Comparison of ENCODE assay signal across 19 cellular contexts in the genomic region with DNA sequence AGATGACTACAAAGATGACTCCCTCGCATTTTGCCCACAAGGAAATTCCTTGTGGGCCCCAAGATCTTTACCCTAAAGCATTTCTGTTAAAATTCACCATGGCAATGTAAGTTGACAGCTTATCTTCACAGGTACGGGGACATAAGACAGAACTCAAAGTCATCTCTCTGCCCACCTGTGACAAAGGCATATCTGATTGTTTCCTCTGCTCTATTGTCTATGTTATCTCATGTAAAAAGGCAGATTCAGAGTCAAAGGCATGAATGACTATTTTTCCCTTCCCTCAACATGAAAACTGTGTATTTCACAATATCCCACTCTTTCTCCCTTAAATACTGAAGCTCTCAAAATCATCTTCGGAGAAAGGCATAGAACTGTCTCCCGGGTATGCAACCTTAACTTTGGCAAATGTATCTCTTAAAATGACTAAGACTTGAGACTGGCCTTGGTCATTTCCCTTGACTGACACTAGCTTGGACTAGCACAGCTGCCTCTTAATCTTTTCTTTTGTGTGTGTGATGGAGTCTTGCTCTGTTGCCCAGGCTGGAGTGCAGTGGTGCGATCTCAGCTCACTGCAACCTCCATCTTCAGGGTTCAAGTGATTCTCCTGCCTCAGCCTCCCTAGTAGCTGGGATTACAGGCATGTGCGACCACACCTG.
A peak's percentile ranks its signal among the peaks of the same experiment; 100 is the strongest.
DNase-seq lines count a peak whose midpoint lies in the region; ATAC-seq, FAIRE-seq and TF ChIP-seq lines count a peak whose summit lies in the region.
"Had no signal": no experiment of that assay in that cellular context is flagged by ENCODE, and none has a peak within 500 bp of the region (broad histone marks: within the 10 kb centered on the region; RNA-seq: fewer than 3 reads in every experiment).

No MANE protein-coding gene starts in this region.

- H3K27ac ChIP-seq in HEK293 (ENCODE audit: extremely low read depth, low read depth, low read length) (no peak overlapping the region), ascending aorta (peak overlapping the region; percentile 69), HepG2 (ENCODE audit: extremely low read length, insufficient read depth, low read length) (no peak overlapping the region)
- H3K27ac ChIP-seq: neural progenitor cell had no signal

- in situ Hi-C loops in HepG2 (cut with HindIII; ENCODE audit: extremely low pct_ligation_motif_present, low pct_unique_long_range_greater_than_20kb), result no loop called here

- no peaks in the 10 kb centered on the region for H4K20me1 ChIP-seq in HepG2 (ENCODE audit: insufficient read depth, low read length)

- H3K36me3 ChIP-seq in HEK293 (ENCODE audit: control insufficient read depth in 2 of 2, insufficient read depth in 1 of 2, low read length in 2 of 2) (no peaks in the 10 kb centered on the region), ascending aorta (no peaks in the 10 kb centered on the region), HepG2 (replicated peaks in 1 of 2; ENCODE audit: control insufficient read depth in 1 of 2, insufficient read depth in 2 of 2, low read length in 2 of 2) (no peaks in the 10 kb centered on the region), H7 (replicated peaks; ENCODE audit: control insufficient read depth, insufficient read depth, low read length) (no peaks in the 10 kb centered on the region)
- H3K36me3 ChIP-seq: BE2C, neural progenitor cell had no signal

- H3K27me3 ChIP-seq in ascending aorta (no peaks in the 10 kb centered on the region), HepG2 (ENCODE audit: control insufficient read depth in 1 of 2, insufficient read depth in 2 of 2, low read length in 2 of 2) (no peaks in the 10 kb centered on the region), H7 (ENCODE audit: control insufficient read depth, insufficient read depth, low read length) (no peaks in the 10 kb centered on the region)
- H3K27me3 ChIP-seq: BE2C had no signal

- TF ChIP-seq CTCF in HEK293 (tag by site-specific recombination; IDR thresholded peaks at IDR 0.05) (no peak), ascending aorta (IDR thresholded peaks at IDR 0.05) (no peak), HepG2 (CRISPR knock-in tag; IDR thresholded peaks at IDR 0.05) (no peak), foreskin fibroblast (IDR thresholded peaks at IDR 0.05; ENCODE audit: low read depth, low read length) (no peak), GM10266 (IDR thresholded peaks at IDR 0.05; ENCODE audit: control insufficient read depth, insufficient read depth, low read depth, missing control alignments) (no peak)

- peak overlapping the region; percentile 63 for H3K27ac Mint-ChIP-seq in stimulated activated memory B cell treated with anti-CD40 and anti-IgM and Interleukin-4, amounts not matched to agents 10 μg/mL and 1 μg/mL and 100 μg/mL, for 72 hours
- H3K27ac Mint-ChIP-seq: stimulated activated naive CD8-positive, alpha-beta T cell treated with anti-CD3 and anti-CD28 coated beads, Interleukin-15, Interleukin-2, amounts not matched to agents 100 ng/mL and 50 ng/mL, for 24 hours had no signal

- 91% methylated on average over 6 of the region's 6 CpGs for WGBS in HepG2 (ENCODE audit: low lambda C conversion rate)

- TF ChIP-seq EP300 in HepG2 (IDR thresholded peaks at IDR 0.05; ENCODE audit: low read depth in 2 of 2, low read length in 2 of 2), result no peak
- TF ChIP-seq EP300 in HepG2 (CRISPR knock-in tag; IDR thresholded peaks at IDR 0.05; ENCODE audit: borderline replicate concordance), result no peak

- H3K9me3 ChIP-seq in HEK293 (ENCODE audit: control insufficient read depth, insufficient read depth, low read depth, low read length), result no peaks in the 10 kb centered on the region
- no peaks in the 10 kb centered on the region for H3K9me3 ChIP-seq in ascending aorta
- H3K9me3 ChIP-seq in HepG2 (ENCODE audit: low read length), result no peaks in the 10 kb centered on the region
- H3K9me3 ChIP-seq: BE2C had no signal

- TF ChIP-seq RAD21 in HepG2 (CRISPR knock-in tag; IDR thresholded peaks at IDR 0.05), result no peak

- FAIRE-seq in HepG2 (lab: Jason Lieb, UNC), result no peak
- FAIRE-seq: H54 had no signal

- H3K4me1 ChIP-seq in HEK293 (ENCODE audit: control insufficient read depth, insufficient read depth, low read length), result peaks cover 6% of the 10 kb centered on the region; the same call in 1 of the 2 replicates
- H3K4me1 ChIP-seq in ascending aorta, result peaks cover 14 to 59% of the 10 kb centered on the region in 2 donors
- peaks cover 74% of the 10 kb centered on the region for H3K4me1 ChIP-seq in HepG2 (ENCODE audit: insufficient read depth, low read length)

- no peak for ATAC-seq in HepG2
- ATAC-seq in stimulated activated memory B cell treated with anti-CD40 and anti-IgM and Interleukin-4, amounts not matched to agents 10 μg/mL and 1 μg/mL and 100 μg/mL, for 72 hours, result no peak

- no peak for DNase-seq in ascending aorta (ENCODE audit: low spot score in 2 of 2)
- no peak for DNase-seq in HepG2 (ENCODE audit: low spot score)
- DNase-seq in globus pallidus (ENCODE audit: low spot score), result no peak
- no peak for DNase-seq in foreskin fibroblast
- DNase-seq in GM10266 (ENCODE audit: extremely low spot score), result no peak
- no peak for DNase-seq in H7
- DNase-seq: activated CD4-positive, CD25-positive, alpha-beta regulatory T cell; activated naive CD4-positive, alpha-beta T cell treated with anti-CD3 and anti-CD28 coated beads, Interleukin-2, amount 50 U/mL, for 16 hours; central memory CD4-positive, alpha-beta T cell; DMS79; Kasumi-1; NCI-H446 treated with DMSO at 0.1 percent for 48 hours; SW 1271 had no signal

- intact Hi-C loops in ascending aorta (cut with DNase I), result no loop called here
- intact Hi-C loops in HepG2 (cut with micrococcal nuclease; ENCODE audit: unreplicated experiment), result no loop called here

- no TSS peak for BruUV-seq in HepG2 (replicated peaks; lab: Mats Ljungman, UMichigan)

- POLR2A ChIA-PET in HEK293 (lab: Yijun Ruan, JAX), result interaction anchor here (1.0 kb wide), 1 partner anchor 103 kb away, joined by 3 read pairs; the partner anchor contains the start of gene MICAL3
- POLR2A ChIA-PET in HepG2 (lab: Yijun Ruan, JAX), result interaction anchor here (1.0 to 2.5 kb wide), 2 partner anchors 10 to 140 kb away, joined by 3 to 9 read pairs; no protein-coding TSS in a partner anchor

- peak overlapping the region; percentile 63; the same call in 1 of the 2 replicates for H3K4me2 ChIP-seq in HepG2 (ENCODE audit: low read depth, low read length)

- H3K9ac ChIP-seq in HepG2 (ENCODE audit: insufficient read depth, low read depth, low read length), result no peak overlapping the region
- H3K9ac ChIP-seq: neural progenitor cell had no signal

- H3K4me3 ChIP-seq in HEK293 (ENCODE audit: low read depth, low read length) (no peak overlapping the region), ascending aorta (peak overlapping the region in 1 of 2 donors; percentile 19), HepG2 (replicated peaks in 1 of 3; ENCODE audit: insufficient read depth in 1 of 3, low read depth in 2 of 3, low read length in 3 of 3) (no peak overlapping the region), foreskin fibroblast (ENCODE audit: low read depth in 1 of 2, low read length in 2 of 2) (no peak overlapping the region), H7 (ENCODE audit: insufficient read depth, low read depth, low read length) (no peak overlapping the region)
- H3K4me3 ChIP-seq: neural progenitor cell had no signal

- peaks cover 4% of the 10 kb centered on the region for H3K4me1 Mint-ChIP-seq in stimulated activated memory B cell treated with anti-CD40 and anti-IgM and Interleukin-4, amounts not matched to agents 10 μg/mL and 1 μg/mL and 100 μg/mL, for 72 hours

- H3K27me3 Mint-ChIP-seq in stimulated activated memory B cell treated with anti-CD40 and anti-IgM and Interleukin-4, amounts not matched to agents 10 μg/mL and 1 μg/mL and 100 μg/mL, for 72 hours, result no peaks in the 10 kb centered on the region
- H3K27me3 Mint-ChIP-seq: stimulated activated naive CD8-positive, alpha-beta T cell treated with anti-CD3 and anti-CD28 coated beads, Interleukin-15, Interleukin-2, amounts not matched to agents 100 ng/mL and 50 ng/mL, for 24 hours had no signal

- peaks cover 51% of the 10 kb centered on the region for H3K79me2 ChIP-seq in HepG2 (ENCODE audit: insufficient read depth, low read length)

- no peak overlapping the region for H2AFZ ChIP-seq in HepG2 (ENCODE audit: low read length)
- H2AFZ ChIP-seq: neural progenitor cell had no signal

- no peak overlapping the region for H3K4me3 Mint-ChIP-seq in stimulated activated memory B cell treated with anti-CD40 and anti-IgM and Interleukin-4, amounts not matched to agents 10 μg/mL and 1 μg/mL and 100 μg/mL, for 72 hours
- H3K4me3 Mint-ChIP-seq: neural progenitor cell; stimulated activated naive CD8-positive, alpha-beta T cell treated with anti-CD3 and anti-CD28 coated beads, Interleukin-15, Interleukin-2, amounts not matched to agents 100 ng/mL and 50 ng/mL, for 24 hours had no signal

- no peak for TF ChIP-seq POLR2A in HepG2 (IDR thresholded peaks at IDR 0.05; ENCODE audit: insufficient read depth in 1 of 2, low read depth in 2 of 2, low read length in 2 of 2)

- H3K9me3 Mint-ChIP-seq in stimulated activated memory B cell treated with anti-CD40 and anti-IgM and Interleukin-4, amounts not matched to agents 10 μg/mL and 1 μg/mL and 100 μg/mL, for 72 hours, result no peaks in the 10 kb centered on the region
- H3K9me3 Mint-ChIP-seq: neural progenitor cell; stimulated activated naive CD8-positive, alpha-beta T cell treated with anti-CD3 and anti-CD28 coated beads, Interleukin-15, Interleukin-2, amounts not matched to agents 100 ng/mL and 50 ng/mL, for 24 hours had no signal

- CTCF ChIA-PET in HEK293 (lab: Yijun Ruan, JAX) (interaction anchor here (0.8 to 1.4 kb wide), 9 partner anchors 9 to 155 kb away, joined by 3 to 5 read pairs (median 3); no protein-coding TSS in a partner anchor), HepG2 (lab: Yijun Ruan, JAX; ENCODE audit: low intra/inter-chr PET ratio, low total read pairs) (no interaction called here)

- no peaks in the 10 kb centered on the region for H3K36me3 Mint-ChIP-seq in stimulated activated memory B cell treated with anti-CD40 and anti-IgM and Interleukin-4, amounts not matched to agents 10 μg/mL and 1 μg/mL and 100 μg/mL, for 72 hours
- H3K36me3 Mint-ChIP-seq: neural progenitor cell had no signal

TF ChIP-seq in HEK293, 187 proteins besides CTCF, POLR2A, EP300 and RAD21 (continues in another document):
- peak; percentile 91 for TF ChIP-seq ZNF121 (tag by site-specific recombination; IDR thresholded peaks at IDR 0.05)

TF ChIP-seq in HepG2, 621 proteins besides CTCF, POLR2A, EP300 and RAD21:
- TF ChIP-seq XBP1 (CRISPR knock-in tag; IDR thresholded peaks at IDR 0.05), result no peak
- TF ChIP-seq CEBPB (IDR thresholded peaks at IDR 0.05; ENCODE audit: borderline replicate concordance, low read depth, low read length), result peak; percentile 56

Comparison
In these comparisons a context has a peak if more than half of its experiments do, and no peak if none do; other contexts are left out.
1. H3K27ac ChIP-seq: peak in ascending aorta (2 of 2); none in HEK293 (single experiment) and HepG2 (single experiment).
2. Of the 63 proteins assayed by ChIP-seq in both HepG2 and HEK293: peak only in HepG2: none; only in HEK293: ZNF121; in both: none; in neither: 62.